ENCODE assay signal across 21 cellular contexts in the genomic region with DNA sequence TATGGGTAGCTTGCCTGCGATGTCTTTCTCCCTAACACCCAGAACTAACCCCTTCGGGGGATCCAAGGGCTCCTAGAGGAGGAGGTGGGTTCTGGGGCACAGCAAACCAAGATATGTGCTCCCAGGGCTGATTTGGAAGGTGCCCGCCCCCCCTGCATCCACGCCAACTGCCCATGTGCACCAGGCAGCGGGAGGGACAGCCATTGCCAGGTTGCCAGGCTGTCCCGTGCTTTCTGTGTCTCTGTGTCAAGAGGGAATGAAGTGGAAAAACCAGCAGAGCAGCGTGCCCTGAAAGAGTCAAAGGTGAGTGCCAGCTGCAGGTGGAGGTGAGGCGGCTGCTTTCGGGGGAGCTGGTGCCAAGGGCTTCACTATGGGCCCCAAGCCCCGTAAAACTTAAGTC. TPM values are rescaled to one million over a fixed set of nuclear protein-coding genes. Genes with fewer than 3 reads are reported as not detected.
A peak's percentile ranks its signal among the peaks of the same experiment; 100 is the strongest.
DNase-seq lines count a peak whose midpoint lies in the region; ATAC-seq and TF ChIP-seq lines count a peak whose summit lies in the region.
"Had no signal": no experiment of that assay in that cellular context is flagged by ENCODE, and none has a peak within 500 bp of the region (broad histone marks: within the 10 kb centered on the region; RNA-seq: fewer than 3 reads in every experiment).

No MANE protein-coding gene starts in this region.

- no peaks in the 10 kb centered on the region for H3K4me1 Mint-ChIP-seq in glutamatergic neuron (ENCODE audit: low read depth, unreplicated experiment)
- H3K4me1 Mint-ChIP-seq: activated naive CD4-positive, alpha-beta T cell treated with anti-CD3 and anti-CD28 coated beads, Interleukin-2, amount 50 U/mL, for 24 hours had no signal

- H3K9me3 ChIP-seq in thyroid gland, result no peaks in the 10 kb centered on the region
- no peaks in the 10 kb centered on the region for H3K9me3 ChIP-seq in BE2C
- H3K9me3 ChIP-seq: ascending aorta had no signal

- no peak for TF ChIP-seq POLR2A in thyroid gland (IDR thresholded peaks at IDR 0.05)

- peak overlapping the region in 2 of 3 donors; percentile 24 to 53 for H3K27ac ChIP-seq in thyroid gland
- H3K27ac ChIP-seq: ascending aorta had no signal

- H3K36me3 Mint-ChIP-seq in glutamatergic neuron (ENCODE audit: unreplicated experiment), result peaks cover 10% of the 10 kb centered on the region
- H3K36me3 Mint-ChIP-seq: activated naive CD4-positive, alpha-beta T cell treated with anti-CD3 and anti-CD28 coated beads, Interleukin-2, amount 50 U/mL, for 24 hours; CD8-positive, alpha-beta T cell had no signal

- H3K36me3 ChIP-seq in thyroid gland, result no peaks in the 10 kb centered on the region
- H3K36me3 ChIP-seq in BE2C, result no peaks in the 10 kb centered on the region
- H3K36me3 ChIP-seq: ascending aorta had no signal

- peaks cover 3% of the 10 kb centered on the region for H3K9me3 Mint-ChIP-seq in glutamatergic neuron (ENCODE audit: unreplicated experiment)
- H3K9me3 Mint-ChIP-seq: activated naive CD4-positive, alpha-beta T cell treated with anti-CD3 and anti-CD28 coated beads, Interleukin-2, amount 50 U/mL, for 24 hours; CD8-positive, alpha-beta T cell; HFFc6 had no signal

- no peak overlapping the region for H3K4me3 ChIP-seq in thyroid gland (replicated peaks in 1 of 3)
- no peak overlapping the region for H3K4me3 ChIP-seq in BE2C (ENCODE audit: low read depth, low read length)
- H3K4me3 ChIP-seq: ascending aorta had no signal

- TF ChIP-seq CTCF in thyroid gland (IDR thresholded peaks at IDR 0.05) (no peak), glutamatergic neuron (IDR thresholded peaks at IDR 0.05; ENCODE audit: partially characterized antibody, unreplicated experiment) (no peak), BE2C (IDR thresholded peaks at IDR 0.05; ENCODE audit: low read depth, low read length) (no peak)

- H3K27ac Mint-ChIP-seq in glutamatergic neuron (ENCODE audit: unreplicated experiment), result no peak overlapping the region
- H3K27ac Mint-ChIP-seq: activated CD8-positive, alpha-beta T cell treated with anti-CD3 and anti-CD28 coated beads, Interleukin-2, amount 10 ng/mL, durations not matched to agents 7 days and 5 days; activated naive CD4-positive, alpha-beta T cell treated with anti-CD3 and anti-CD28 coated beads, Interleukin-2, amount 50 U/mL, for 24 hours; CD8-positive, alpha-beta T cell; HFFc6; nephron progenitor cell; T-helper 17 cell had no signal

- H3K4me1 ChIP-seq in thyroid gland (peaks cover 5 to 13% of the 10 kb centered on the region in 2 donors), BE2C (no peaks in the 10 kb centered on the region)
- H3K4me1 ChIP-seq: ascending aorta had no signal

- 39 to 49% methylated on average over 10 of the region's 10 CpGs for WGBS in thyroid gland, 2 donors

- H3K27me3 ChIP-seq in thyroid gland, result no peaks in the 10 kb centered on the region
- no peaks in the 10 kb centered on the region for H3K27me3 ChIP-seq in BE2C
- H3K27me3 ChIP-seq: ascending aorta had no signal

- intact Hi-C loops in left colon (cut with DNase I, micrococcal nuclease) (no loop called here), thyroid gland (cut with DNase I) (no loop called here)

- H3K4me3 Mint-ChIP-seq in glutamatergic neuron (ENCODE audit: unreplicated experiment), result no peak overlapping the region
- H3K4me3 Mint-ChIP-seq: activated CD8-positive, alpha-beta T cell treated with anti-CD3 and anti-CD28 coated beads, Interleukin-2, amount 10 ng/mL, durations not matched to agents 7 days and 5 days; activated naive CD4-positive, alpha-beta T cell treated with anti-CD3 and anti-CD28 coated beads, Interleukin-2, amount 50 U/mL, for 24 hours; CD8-positive, alpha-beta T cell; HFFc6; nephron progenitor cell; T-helper 17 cell had no signal

- ATAC-seq in left colon, result peak; percentile 91
- ATAC-seq: activated CD8-positive, alpha-beta T cell treated with anti-CD3 and anti-CD28 coated beads, Interleukin-2, amount 10 ng/mL, durations not matched to agents 7 days and 5 days; CD8-positive, alpha-beta T cell; T-helper 17 cell had no signal

- DNase-seq in DMS79 treated with DMSO at 0.1 percent for 48 hours (lab: John Stamatoyannopoulos, UW) (peak; percentile 87), NCI-H2196 (lab: John Stamatoyannopoulos, UW; ENCODE audit: unreplicated experiment) (peak; percentile 69), left colon (peak; percentile 54 to 66), thyroid gland (peak; percentile 86 to 89), glutamatergic neuron (no peak), kidney glomerular epithelial cell (lab: John Stamatoyannopoulos, UW) (no peak), BE2C (no peak)
- DNase-seq: activated CD8-positive, alpha-beta T cell treated with anti-CD3 and anti-CD28 coated beads, Interleukin-2, amount 10 ng/mL, durations not matched to agents 7 days and 5 days; activated T-cell treated with anti-CD3 and anti-CD28 coated beads, Interleukin-2, amount 50 U/mL, for 48 hours; CD8-positive, alpha-beta T cell; HFFc6; mesendoderm; NCI-H187 treated with DMSO at 0.1 percent for 48 hours; NCI-H526 treated with DMSO at 0.1 percent for 48 hours; nephron progenitor cell; SHP77; T-helper 17 cell had no signal

- peaks cover 3% of the 10 kb centered on the region for H3K27me3 Mint-ChIP-seq in glutamatergic neuron (ENCODE audit: unreplicated experiment)
- H3K27me3 Mint-ChIP-seq: activated naive CD4-positive, alpha-beta T cell treated with anti-CD3 and anti-CD28 coated beads, Interleukin-2, amount 50 U/mL, for 24 hours had no signal

RNA-seq across cellular contexts. Expression of a gene that starts 6.4 kb away (rescaled TPM):
- under 1 TPM; 0.50 to 0.52 TPM for total RNA-seq in left colon
- 1 to 10 TPM in 1 of 4 donors, not detected in 3; 3.0 TPM for total RNA-seq in thyroid gland
- not detected for total RNA-seq in glutamatergic neuron (ENCODE audit: unreplicated experiment)
- polyA plus RNA-seq in BE2C (2012; ENCODE audit: insufficient read depth, insufficient read length, low read depth), result 0.86 TPM
- total RNA-seq: activated CD8-positive, alpha-beta T cell treated with anti-CD3 and anti-CD28 coated beads, Interleukin-2, amount 10 ng/mL, durations not matched to agents 7 days and 5 days; ascending aorta; CD8-positive, alpha-beta T cell; chondrocyte; HFFc6; T-helper 17 cell had no signal
- polyA plus RNA-seq: keratinocyte had no signal

RNA-seq across cellular contexts. Expression of a gene that starts 55.4 kb away (rescaled TPM):
- 10 to 100 TPM; 24.2 to 29.3 TPM for total RNA-seq in left colon
- total RNA-seq in thyroid gland, result 10 to 100 TPM; 28.0 to 42.4 (median 33.6) TPM
- 23.2 TPM for total RNA-seq in glutamatergic neuron (ENCODE audit: unreplicated experiment)
- polyA plus RNA-seq in BE2C (2012; ENCODE audit: insufficient read depth, insufficient read length, low read depth), result 62.5 TPM

Comparison
In these comparisons a context has a peak if more than half of its experiments do, and no peak if none do; other contexts are left out.
1. DNase-seq: peak in DMS79 treated with DMSO at 0.1 percent for 48 hours (single experiment), NCI-H2196 (single experiment), left colon (2 of 2) and thyroid gland (2 of 2); none in glutamatergic neuron (single experiment), kidney glomerular epithelial cell (single experiment) and BE2C (single experiment).